10 cellular contexts compared by ENCODE assay signal in genomic region chr15:39358441-39359041, GRCh38.
A peak's percentile ranks its signal among the peaks of the same experiment; 100 is the strongest.
DNase-seq lines count a peak whose midpoint lies in the region; ATAC-seq and TF ChIP-seq lines count a peak whose summit lies in the region.
"Had no signal": no experiment of that assay in that cellular context is flagged by ENCODE, and none has a peak within 500 bp of the region (broad histone marks: within the 10 kb centered on the region; RNA-seq: fewer than 3 reads in every experiment).

No MANE protein-coding gene starts in this region.

- peaks cover 70% of the 10 kb centered on the region for H3K4me1 Mint-ChIP-seq in osteocyte (ENCODE audit: unreplicated experiment)

- H3K27me3 Mint-ChIP-seq in osteocyte (ENCODE audit: unreplicated experiment) = no peaks in the 10 kb centered on the region

- POLR2A ChIA-PET in RWPE1 (lab: Yijun Ruan, JAX; ENCODE audit: low non-redundant PET) = no interaction called here

- no peaks in the 10 kb centered on the region for H3K36me3 Mint-ChIP-seq in osteocyte (ENCODE audit: unreplicated experiment)

- no peak overlapping the region for H3K4me3 Mint-ChIP-seq in osteocyte (ENCODE audit: unreplicated experiment)

- peaks cover 7% of the 10 kb centered on the region for H3K9me3 Mint-ChIP-seq in osteocyte (ENCODE audit: unreplicated experiment)

- CTCF ChIA-PET in RWPE1 (lab: Yijun Ruan, JAX) = no interaction called here

- DNase-seq in Ammon's horn (ENCODE audit: low spot score) (peak; percentile 17), RWPE1 (ENCODE audit: low spot score) (peak; percentile 25), fibroblast of the aortic adventitia (ENCODE audit: low read depth) (peak; percentile 94), osteocyte (ENCODE audit: extremely low spot score, unreplicated experiment) (no peak), DMS53 (lab: John Stamatoyannopoulos, UW) (no peak), middle frontal gyrus (ENCODE audit: extremely low spot score, low spot score) (no peak), hepatic stellate cell (ENCODE audit: low spot score) (no peak)
- DNase-seq: Kasumi-1 had no signal

- no peak overlapping the region for H3K4me3 ChIP-seq in fibroblast of the aortic adventitia (ENCODE audit: low read depth, low read length)
- H3K4me3 ChIP-seq: BLaER1 treated with 17β-estradiol and CSF1 and Interleukin-3, amounts not matched to agents 10 nM and 100 nM had no signal

- peak overlapping the region; percentile 2 for H3K27ac Mint-ChIP-seq in osteocyte (ENCODE audit: unreplicated experiment)

- ATAC-seq in activated CD4-positive, CD25-positive, alpha-beta regulatory T cell treated with anti-CD3 and anti-CD28 coated beads, Interleukin-2, amount 50 U/mL, for 24 hours = no peak

- no peak overlapping the region for H3K27ac ChIP-seq in RWPE1
- H3K27ac ChIP-seq: BLaER1 treated with 17β-estradiol and CSF1 and Interleukin-3, amounts not matched to agents 10 nM and 100 nM had no signal

- TF ChIP-seq CTCF in RWPE1 (conservative IDR thresholded peaks at IDR 0.05; ENCODE audit: low read depth) = no peak
- no peak for TF ChIP-seq CTCF in fibroblast of the aortic adventitia (IDR thresholded peaks at IDR 0.05; ENCODE audit: insufficient read depth, low read length)
- TF ChIP-seq CTCF in osteocyte (IDR thresholded peaks at IDR 0.05) = no peak

Comparison
In these comparisons a context has a peak if more than half of its experiments do, and no peak if none do; other contexts are left out.
1. DNase-seq: peak in Ammon's horn (single experiment), RWPE1 (single experiment) and fibroblast of the aortic adventitia (single experiment); none in osteocyte (single experiment), DMS53 (single experiment), middle frontal gyrus (single experiment) and hepatic stellate cell (single experiment).